Comparison of ENCODE assay signal across 17 cellular contexts in the genomic region with DNA sequence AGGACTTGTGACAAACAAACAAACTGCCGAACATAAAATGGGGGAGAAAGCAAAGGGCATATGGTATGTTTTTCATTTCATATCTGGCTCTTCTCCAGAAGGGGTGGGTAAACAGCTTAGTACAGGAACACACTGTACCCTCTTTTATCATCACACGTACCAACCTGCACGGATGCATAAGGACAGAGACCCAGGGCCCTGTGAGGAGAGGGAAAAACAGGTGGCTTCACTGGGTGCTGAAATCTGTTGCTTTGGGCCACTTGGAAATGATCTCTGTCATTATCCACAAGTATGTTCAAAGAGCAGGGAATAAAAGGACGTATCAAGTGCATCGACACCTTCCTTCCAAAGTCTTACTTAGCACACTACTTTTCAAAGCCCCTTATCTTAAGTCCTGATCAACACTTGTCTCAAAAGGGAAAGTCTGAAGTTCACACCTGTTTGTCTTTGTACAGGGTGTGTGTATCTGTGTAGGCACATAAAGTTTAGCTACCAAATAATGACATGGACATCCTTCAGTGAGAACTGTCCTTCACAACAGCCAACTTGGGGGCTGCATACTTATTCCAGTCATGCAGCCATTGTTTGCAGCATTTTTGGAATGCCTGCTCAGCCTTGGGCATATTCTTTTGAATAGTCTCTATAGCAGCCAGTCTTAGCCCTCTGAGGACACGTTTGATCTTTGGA.
DNase-seq lines count a peak whose midpoint lies in the region; FAIRE-seq and TF ChIP-seq lines count a peak whose summit lies in the region.
"Had no signal": no experiment of that assay in that cellular context is flagged by ENCODE, and none has a peak within 500 bp of the region (broad histone marks: within the 10 kb centered on the region; RNA-seq: fewer than 3 reads in every experiment).

No MANE protein-coding gene starts in this region.

- H3K27ac ChIP-seq in AG04450 (ENCODE audit: low read depth, low read length): peak overlapping the region; percentile 12
- peak overlapping the region; percentile 2 to 78 for H3K27ac ChIP-seq in mucosa of rectum (ENCODE audit: low read depth in 2 of 2, low read length in 2 of 2)

- FAIRE-seq in GM12892 (lab: Jason Lieb, UNC): no peak

- H3K9me3 ChIP-seq in AG04450 (ENCODE audit: control insufficient read depth, insufficient read depth, low read length) (no peaks in the 10 kb centered on the region), mucosa of rectum (ENCODE audit: control insufficient read depth in 2 of 2, low read length in 2 of 2) (no peaks in the 10 kb centered on the region)
- H3K9me3 ChIP-seq: tibial nerve had no signal

- H3K27me3 ChIP-seq in AG04450 (ENCODE audit: control insufficient read depth, insufficient read depth, low read length): no peaks in the 10 kb centered on the region
- no peaks in the 10 kb centered on the region for H3K27me3 ChIP-seq in mucosa of rectum (ENCODE audit: control insufficient read depth in 2 of 2, insufficient read depth in 2 of 2, low read length in 2 of 2)
- H3K27me3 ChIP-seq: tibial nerve had no signal

- H3K4me1 ChIP-seq in mucosa of rectum (ENCODE audit: control insufficient read depth in 2 of 2, insufficient read depth in 2 of 2, low read length in 2 of 2): peaks cover 14 to 27% of the 10 kb centered on the region in 2 donors

- H3K4me3 ChIP-seq in AG04450 (ENCODE audit: low read depth, low read length) (no peak overlapping the region), fibroblast of the aortic adventitia (ENCODE audit: low read depth, low read length) (no peak overlapping the region), mucosa of rectum (ENCODE audit: low read length in 2 of 2) (peak overlapping the region in 1 of 2 donors; percentile 6)
- H3K4me3 ChIP-seq: tibial nerve had no signal

- TF ChIP-seq CTCF in AG04450 (IDR thresholded peaks at IDR 0.05; ENCODE audit: low read depth, low read length) (no peak), fibroblast of the aortic adventitia (IDR thresholded peaks at IDR 0.05; ENCODE audit: insufficient read depth, low read length) (no peak)

- no peak for TF ChIP-seq POLR2A in GM12892 (IDR thresholded peaks at IDR 0.05; ENCODE audit: low read depth, low read length)

- POLR2A ChIA-PET in AG04450 (lab: Yijun Ruan, JAX): interaction anchor here (1.1 kb wide), 1 partner anchor 261 kb away, joined by 3 read pairs; no protein-coding TSS in a partner anchor

- H3K36me3 ChIP-seq in mucosa of rectum (ENCODE audit: control insufficient read depth in 2 of 2, insufficient read depth in 2 of 2, low read length in 2 of 2): no peaks in the 10 kb centered on the region
- H3K36me3 ChIP-seq: tibial nerve had no signal

- CTCF ChIA-PET in AG04450 (lab: Charles Lee): no interaction called here

- DNase-seq in AG04450 (ENCODE audit: low read depth, low spot score) (no peak), NCI-H1694 treated with DMSO at 0.1 percent for 48 hours (lab: John Stamatoyannopoulos, UW) (peak; percentile 87), fibroblast of the aortic adventitia (ENCODE audit: low read depth) (peak; percentile 47), LoVo (ENCODE audit: low spot score) (no peak), GDM1 (lab: John Stamatoyannopoulos, UW) (no peak), GM12892 (ENCODE audit: insufficient read length) (no peak)
- no peak for DNase-seq in stimulated activated CD4-positive, alpha-beta T cell treated with anti-CD3 and anti-CD28 coated beads, Interleukin-2, amount 100 ng/mL, for 24 hours
- DNase-seq: ACHN; activated CD4-positive, alpha-beta memory T cell treated with anti-CD3 and anti-CD28 coated beads for 36 hours; activated effector memory CD4-positive, alpha-beta T cell treated with Interleukin-2 at 50 U/mL for 16 hours; effector memory CD4-positive, alpha-beta T cell; Karpas-422; NCI-H2029 treated with DMSO at 0.1 percent for 48 hours; nephron progenitor cell; SHP77 had no signal

- H3K9ac ChIP-seq in mucosa of rectum (ENCODE audit: low read depth in 1 of 2, low read length in 2 of 2): no peak overlapping the region

Comparison
In these comparisons a context has a peak if more than half of its experiments do, and no peak if none do; other contexts are left out.
1. DNase-seq: peak in NCI-H1694 treated with DMSO at 0.1 percent for 48 hours (single experiment) and fibroblast of the aortic adventitia (single experiment); none in AG04450 (single experiment), LoVo (single experiment), GDM1 (single experiment), stimulated activated CD4-positive, alpha-beta T cell treated with anti-CD3 and anti-CD28 coated beads, Interleukin-2, amount 100 ng/mL, for 24 hours (0 of 2) and GM12892 (single experiment).